Comparison of ENCODE assay signal across 13 cellular contexts in the genomic region with DNA sequence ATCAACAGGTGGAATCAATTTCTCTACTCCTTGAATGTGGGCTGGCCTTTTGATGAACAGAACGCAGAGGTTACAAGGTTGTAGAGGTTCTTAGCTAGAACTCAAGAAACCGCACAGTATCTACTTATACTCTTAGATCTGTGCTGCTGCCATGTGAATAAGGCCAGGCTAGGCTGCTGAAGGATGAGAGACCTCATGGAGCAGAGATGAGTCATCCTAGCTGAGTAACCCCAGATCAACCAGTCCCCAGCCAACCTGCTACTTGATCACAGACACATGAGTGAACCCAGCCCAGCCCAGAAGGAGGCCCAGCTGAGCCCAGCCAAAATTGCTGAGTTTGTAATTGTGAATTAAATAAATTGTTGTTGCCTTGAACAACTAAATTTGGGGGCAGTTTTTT. TPM values are rescaled to one million over a fixed set of nuclear protein-coding genes. Genes with fewer than 3 reads are reported as not detected.
DNase-seq lines count a peak whose midpoint lies in the region; ATAC-seq, FAIRE-seq and TF ChIP-seq lines count a peak whose summit lies in the region.
"Had no signal": no experiment of that assay in that cellular context is flagged by ENCODE, and none has a peak within 500 bp of the region (broad histone marks: within the 10 kb centered on the region; RNA-seq: fewer than 3 reads in every experiment).

No MANE protein-coding gene starts in this region.

- no peak overlapping the region for H3K4me3 Mint-ChIP-seq in glutamatergic neuron (ENCODE audit: unreplicated experiment)
- H3K4me3 Mint-ChIP-seq: CD8-positive, alpha-beta memory T cell; effector memory CD8-positive, alpha-beta T cell had no signal

- no peaks in the 10 kb centered on the region for H3K36me3 Mint-ChIP-seq in glutamatergic neuron (ENCODE audit: unreplicated experiment)

- H3K27me3 ChIP-seq in A673 (replicated peaks; ENCODE audit: insufficient read depth, low read depth, low read length, poor library complexity) (no peaks in the 10 kb centered on the region), endothelial cell of umbilical vein (ENCODE audit: control insufficient read depth in 2 of 2, insufficient read depth in 2 of 2, low read length in 2 of 2) (no peaks in the 10 kb centered on the region), right atrium auricular region (no peaks in the 10 kb centered on the region)
- H3K27me3 ChIP-seq: uterus had no signal

- H3K9me1 ChIP-seq in endothelial cell of umbilical vein (replicated peaks; ENCODE audit: control insufficient read depth, extremely low read depth, insufficient read depth, low read length), result no peaks in the 10 kb centered on the region

- TF ChIP-seq CTCF in A673 (conservative IDR thresholded peaks at IDR 0.05; ENCODE audit: low read depth, low read length) (no peak), RWPE1 (conservative IDR thresholded peaks at IDR 0.05; ENCODE audit: low read depth) (no peak), endothelial cell of umbilical vein (IDR thresholded peaks at IDR 0.05; ENCODE audit: extremely low read depth in 1 of 2, insufficient read depth in 1 of 2, low read depth in 1 of 2, low read length in 2 of 2) (no peak), right atrium auricular region (IDR thresholded peaks at IDR 0.05) (no peak), glutamatergic neuron (IDR thresholded peaks at IDR 0.05; ENCODE audit: partially characterized antibody, unreplicated experiment) (no peak)

- H3K4me1 ChIP-seq in A673 (ENCODE audit: insufficient read depth, low read length, poor library complexity, severe bottlenecking) (no peaks in the 10 kb centered on the region), endothelial cell of umbilical vein (ENCODE audit: control insufficient read depth, extremely low read depth, insufficient read depth, low read length) (peaks cover 10% of the 10 kb centered on the region), right atrium auricular region (peaks cover 0 to 24% of the 10 kb centered on the region in 2 donors)
- H3K4me1 ChIP-seq: uterus had no signal

- peaks cover 3% of the 10 kb centered on the region for H3K9me3 Mint-ChIP-seq in glutamatergic neuron (ENCODE audit: unreplicated experiment)
- H3K9me3 Mint-ChIP-seq: effector memory CD8-positive, alpha-beta T cell had no signal

- BruUV-seq in A673 (replicated peaks; lab: Mats Ljungman, UMichigan) (no TSS peak), endothelial cell of umbilical vein (replicated peaks; lab: Mats Ljungman, UMichigan) (no TSS peak)

- no peak overlapping the region for H3K27ac Mint-ChIP-seq in glutamatergic neuron (ENCODE audit: unreplicated experiment)
- H3K27ac Mint-ChIP-seq: CD8-positive, alpha-beta memory T cell; effector memory CD8-positive, alpha-beta T cell had no signal

- no peak overlapping the region for H3K4me2 ChIP-seq in endothelial cell of umbilical vein (ENCODE audit: insufficient read depth, low read length)

- H3K27ac ChIP-seq in A673 (ENCODE audit: low read depth, low read length, poor library complexity, severe bottlenecking), result no peak overlapping the region
- no peak overlapping the region for H3K27ac ChIP-seq in RWPE1
- no peak overlapping the region for H3K27ac ChIP-seq in endothelial cell of umbilical vein (ENCODE audit: insufficient read depth, low read depth, low read length)
- no peak overlapping the region for H3K27ac ChIP-seq in right atrium auricular region
- H3K27ac ChIP-seq: HL-60, lower lobe of right lung, uterus had no signal

- H3K4me3 ChIP-seq in A673 (ENCODE audit: low read depth, low read length, poor library complexity, severe bottlenecking), result no peak overlapping the region
- H3K4me3 ChIP-seq in endothelial cell of umbilical vein (replicated peaks in 1 of 3; ENCODE audit: insufficient read depth in 1 of 3, low read depth in 1 of 3, low read length in 3 of 3), result no peak overlapping the region
- H3K4me3 ChIP-seq in right atrium auricular region, result no peak overlapping the region
- H3K4me3 ChIP-seq: lower lobe of right lung, uterus had no signal

- H3K79me2 ChIP-seq in endothelial cell of umbilical vein (ENCODE audit: control insufficient read depth, insufficient read depth, low read length), result no peaks in the 10 kb centered on the region

- peaks cover 7% of the 10 kb centered on the region for H3K27me3 Mint-ChIP-seq in glutamatergic neuron (ENCODE audit: unreplicated experiment)
- H3K27me3 Mint-ChIP-seq: effector memory CD8-positive, alpha-beta T cell had no signal

- no peaks in the 10 kb centered on the region for H3K36me3 ChIP-seq in A673 (ENCODE audit: insufficient read depth, low read length, poor library complexity, severe bottlenecking)
- no peaks in the 10 kb centered on the region for H3K36me3 ChIP-seq in endothelial cell of umbilical vein (ENCODE audit: control insufficient read depth in 2 of 2, extremely low read depth in 1 of 2, insufficient read depth in 2 of 2, low read length in 2 of 2)
- no peaks in the 10 kb centered on the region for H3K36me3 ChIP-seq in right atrium auricular region
- H3K36me3 ChIP-seq: lower lobe of right lung, uterus had no signal

- H3K4me1 Mint-ChIP-seq in glutamatergic neuron (ENCODE audit: low read depth, unreplicated experiment), result peaks cover 15% of the 10 kb centered on the region

- no peak overlapping the region for H3K9ac ChIP-seq in endothelial cell of umbilical vein (replicated peaks; ENCODE audit: extremely low read depth, insufficient read depth, low read length)

- H3K9me3 ChIP-seq in A673 (ENCODE audit: low read depth, low read length, poor library complexity, severe bottlenecking), result no peaks in the 10 kb centered on the region
- no peaks in the 10 kb centered on the region for H3K9me3 ChIP-seq in endothelial cell of umbilical vein (replicated peaks; ENCODE audit: control insufficient read depth, insufficient read depth, low read length)
- H3K9me3 ChIP-seq in right atrium auricular region, result no peaks in the 10 kb centered on the region
- H3K9me3 ChIP-seq: uterus had no signal

- H4K20me1 ChIP-seq in endothelial cell of umbilical vein (replicated peaks; ENCODE audit: control insufficient read depth, extremely low read depth, insufficient read depth, low read length), result no peaks in the 10 kb centered on the region

- no peak for FAIRE-seq in endothelial cell of umbilical vein (lab: Jason Lieb, UNC)

- CTCF ChIA-PET in A673 (lab: Charles Lee), result no interaction called here
- CTCF ChIA-PET in RWPE1 (lab: Yijun Ruan, JAX), result interaction anchor here (0.7 kb wide), 1 partner anchor 139 kb away, joined by 5 read pairs; no protein-coding TSS in a partner anchor
- CTCF ChIA-PET in endothelial cell of umbilical vein (lab: Charles Lee), result interaction anchor here (1.0 to 2.3 kb wide), 2 partner anchors 30 to 87 kb away, joined by 3 to 5 read pairs; no protein-coding TSS in a partner anchor

- ATAC-seq in HG02623 (IDR thresholded peaks at IDR 0.05; ENCODE audit: unreplicated experiment), result no peak
- ATAC-seq in GM19463 (IDR thresholded peaks at IDR 0.05; ENCODE audit: unreplicated experiment), result no peak
- ATAC-seq: effector memory CD8-positive, alpha-beta T cell; lower lobe of right lung had no signal

- POLR2A ChIA-PET in A673 (lab: Charles Lee; ENCODE audit: low non-redundant PET) (no interaction called here), RWPE1 (lab: Yijun Ruan, JAX; ENCODE audit: low non-redundant PET) (no interaction called here), endothelial cell of umbilical vein (lab: Charles Lee) (no interaction called here)

- DNase-seq in A673 (ENCODE audit: low spot score) (peak; percentile 12), HCEC 1CT (peak; percentile 61), RWPE1 (ENCODE audit: low spot score) (peak; percentile 30), endothelial cell of umbilical vein (ENCODE audit: low read depth, low spot score) (no peak), right atrium auricular region (ENCODE audit: low spot score) (no peak), glutamatergic neuron (no peak)
- DNase-seq: CD8-positive, alpha-beta memory T cell; effector memory CD8-positive, alpha-beta T cell; lower lobe of right lung; uterus had no signal

- no peak overlapping the region for H2AFZ ChIP-seq in endothelial cell of umbilical vein (ENCODE audit: low read depth, low read length)

- dilution Hi-C loops in endothelial cell of umbilical vein (cut with MboI; ENCODE audit: extremely low pct_ligation_motif_present, low sequenced_read_pairs), result no loop called here

- intact Hi-C loops in A673 (cut with micrococcal nuclease; ENCODE audit: unreplicated experiment), result no loop called here
- intact Hi-C loops in endothelial cell of umbilical vein (cut with micrococcal nuclease), result no loop called here

- no peak for TF ChIP-seq POLR2A in endothelial cell of umbilical vein (IDR thresholded peaks at IDR 0.05; ENCODE audit: low read depth, low read length)

TF ChIP-seq in endothelial cell of umbilical vein, 7 proteins besides CTCF, POLR2A, EP300 and RAD21:
- TF ChIP-seq JUN (IDR thresholded peaks at IDR 0.05; ENCODE audit: borderline replicate concordance, insufficient read depth, insufficient read length, low read depth) (peak; percentile 29), MYC (IDR thresholded peaks at IDR 0.05; ENCODE audit: low read depth, low read length) (no peak), FOS (IDR thresholded peaks at IDR 0.05; ENCODE audit: borderline replicate concordance, insufficient read depth, low read length) (peak; percentile 47)
- TF ChIP-seq, protein P1, sequence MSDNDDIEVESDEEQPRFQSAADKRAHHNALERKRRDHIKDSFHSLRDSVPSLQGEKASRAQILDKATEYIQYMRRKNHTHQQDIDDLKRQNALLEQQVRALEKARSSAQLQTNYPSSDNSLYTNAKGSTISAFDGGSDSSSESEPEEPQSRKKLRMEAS (IDR thresholded peaks at IDR 0.05; ENCODE audit: insufficient read depth, insufficient read length), result no peak

RNA-seq across cellular contexts. Expression of gene BCAR3, which starts 35.3 kb away (rescaled TPM):
- total RNA-seq in A673 (2021), result 0.90 and 2.4 TPM in 2 replicates
- 31.2 and 32.9 TPM in 2 replicates for total RNA-seq in endothelial cell of umbilical vein
- polyA plus RNA-seq in endothelial cell of umbilical vein, result 15.6 and 17.5 TPM in 2 replicates
- 25.3 and 26.5 TPM in 2 replicates for polyA plus RNA-seq in endothelial cell of umbilical vein (2011; cell fraction: cytosol; rRNA removed)
- polyA plus RNA-seq in endothelial cell of umbilical vein (2011; cell fraction: nucleus; rRNA removed), result 36.3 and 37.1 TPM in 2 replicates
- 32.6 and 38.1 TPM in 2 replicates for polyA plus RNA-seq in endothelial cell of umbilical vein (2012)
- polyA minus RNA-seq in endothelial cell of umbilical vein, result 18.1 and 19.7 TPM in 2 replicates
- polyA minus RNA-seq in endothelial cell of umbilical vein (2011; cell fraction: cytosol; rRNA and poly(A)+ RNA removed), result 69.6 TPM
- polyA minus RNA-seq in endothelial cell of umbilical vein (2011; cell fraction: nucleus; rRNA and poly(A)+ RNA removed), result 30.1 and 38.1 TPM in 2 replicates
- 10 to 100 TPM; 12.7 to 19.3 TPM for total RNA-seq in right atrium auricular region
- 12.8 TPM for total RNA-seq in glutamatergic neuron (ENCODE audit: unreplicated experiment)

Comparison
In these comparisons a context has a peak if more than half of its experiments do, and no peak if none do; other contexts are left out.
1. DNase-seq: peak in A673 (single experiment), HCEC 1CT (single experiment) and RWPE1 (single experiment); none in endothelial cell of umbilical vein (single experiment), right atrium auricular region (single experiment) and glutamatergic neuron (single experiment).